In the genomic region with DNA sequence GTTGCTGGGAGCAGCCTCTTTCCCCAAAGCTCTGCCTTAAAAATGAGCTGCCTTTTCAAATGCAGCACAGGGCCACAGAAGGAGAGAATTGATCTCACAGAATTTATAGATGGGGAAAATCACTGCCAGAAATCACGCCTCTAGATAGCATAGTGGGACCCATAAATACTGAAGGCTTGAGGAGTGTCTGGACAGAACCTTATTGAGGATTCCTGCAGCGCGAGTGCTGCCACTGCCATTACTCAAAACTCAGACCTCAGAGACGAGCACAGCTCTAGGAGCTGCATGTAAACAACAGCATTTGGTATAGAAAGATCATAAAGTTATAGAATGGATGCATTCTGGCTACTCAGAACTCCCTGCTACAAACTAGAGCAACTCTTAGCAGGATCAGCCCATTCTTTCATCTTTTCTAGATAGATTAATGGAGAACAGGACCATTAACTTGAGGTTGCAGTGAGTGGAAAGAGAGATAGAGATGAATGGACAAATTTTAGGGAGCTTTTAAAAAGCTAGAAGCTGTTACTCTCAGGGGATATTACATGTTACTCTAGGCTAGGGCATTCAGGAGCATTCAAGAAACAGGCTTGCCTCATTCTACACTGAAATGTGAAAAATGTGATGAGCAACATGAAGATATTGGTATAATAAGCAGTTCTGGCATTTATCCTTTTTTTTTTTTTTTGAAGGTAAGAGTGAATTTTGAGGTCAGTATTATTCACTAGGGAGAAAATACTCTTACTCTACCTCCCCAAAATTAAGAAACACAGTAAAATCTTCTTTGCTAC, we compare ENCODE assay signal across 33 cellular contexts.
"Had no signal": no experiment of that assay in that cellular context is flagged by ENCODE, and none has a peak within 500 bp of the region (broad histone marks: within the 10 kb centered on the region; RNA-seq: fewer than 3 reads in every experiment).

No MANE protein-coding gene starts in this region.

- H3K4me3 Mint-ChIP-seq: activated naive CD4-positive, alpha-beta T cell treated with anti-CD3 and anti-CD28 coated beads, Interleukin-2, amount 10 ng/mL, durations not matched to agents 7 days and 5 days; activated naive CD8-positive, alpha-beta T cell treated with anti-CD3 and anti-CD28 coated beads, Interleukin-2, amount 10 ng/mL, durations not matched to agents 7 days and 5 days; mesothelial cell of epicardium; naive B cell; nephron progenitor cell; stimulated activated memory B cell treated with anti-CD40 and anti-IgM and Interleukin-4, amounts not matched to agents 10 μg/mL and 1 μg/mL and 100 μg/mL, for 72 hours; stimulated activated naive CD8-positive, alpha-beta T cell treated with anti-CD3 and anti-CD28 coated beads, Interleukin-15, amount 100 ng/mL, for 72 hours had no signal

- H3K27ac ChIP-seq: brain microvascular endothelial cell, esophagus muscularis mucosa, gastrocnemius medialis, neutrophil, ovary, thyroid gland, upper lobe of right lung, VCaP had no signal

- DNase-seq: activated CD4-positive, alpha-beta T cell treated with anti-CD3 and anti-CD28 coated beads for 4 hours; activated CD4-positive, alpha-beta T cell treated with anti-CD3 and anti-CD28 coated beads, Interleukin-2, amount 50 U/mL, for 48 hours; activated CD8-positive, alpha-beta memory T cell treated with anti-CD3 and anti-CD28 coated beads, Interleukin-2, amount 50 U/mL, for 4 hours; activated gamma-delta T cell; activated naive CD4-positive, alpha-beta T cell treated with anti-CD3 and anti-CD28 coated beads, Interleukin-2, amount 10 ng/mL, durations not matched to agents 7 days and 5 days; activated naive CD8-positive, alpha-beta T cell treated with anti-CD3 and anti-CD28 coated beads, Interleukin-2, amount 10 ng/mL, durations not matched to agents 7 days and 5 days; activated T-cell treated with anti-CD3 and anti-CD28 coated beads, Interleukin-2, amount 50 U/mL, for 1 hour; amniotic stem cell; brain microvascular endothelial cell; gastrocnemius medialis; hippocampal formation; kidney; left colon; mammary epithelial cell; naive B cell; nephron progenitor cell; ovary; stimulated activated CD4-positive, alpha-beta T cell treated with anti-CD3 and anti-CD28 coated beads, Interleukin-1b, Interleukin-23, amount 100 ng/mL, for 48 hours; stimulated activated CD4-positive, alpha-beta T cell treated with anti-CD3 and anti-CD28 coated beads, Interleukin-4, amount 100 ng/mL, for 4 hours; stimulated activated CD8-positive, alpha-beta memory T cell treated with anti-CD3 and anti-CD28 coated beads, Interleukin-4, amount 100 ng/mL, for 48 hours; stimulated activated naive CD8-positive, alpha-beta T cell treated with anti-CD3 and anti-CD28 coated beads, Interleukin-15, amount 100 ng/mL, for 72 hours; T-helper 1 cell; thyroid gland; upper lobe of right lung had no signal

- H3K36me3 ChIP-seq: brain microvascular endothelial cell, esophagus muscularis mucosa, gastrocnemius medialis, neutrophil, ovary, thyroid gland, upper lobe of right lung had no signal

- H3K4me2 ChIP-seq: smooth muscle cell had no signal

- H3K36me3 Mint-ChIP-seq: activated naive CD4-positive, alpha-beta T cell treated with anti-CD3 and anti-CD28 coated beads, Interleukin-2, amount 10 ng/mL, durations not matched to agents 7 days and 5 days; activated naive CD8-positive, alpha-beta T cell treated with anti-CD3 and anti-CD28 coated beads, Interleukin-2, amount 10 ng/mL, durations not matched to agents 7 days and 5 days; mesothelial cell of epicardium; stimulated activated memory B cell treated with anti-CD40 and anti-IgM and Interleukin-4, amounts not matched to agents 10 μg/mL and 1 μg/mL and 100 μg/mL, for 72 hours had no signal

- H3K4me1 Mint-ChIP-seq: activated naive CD4-positive, alpha-beta T cell treated with anti-CD3 and anti-CD28 coated beads, Interleukin-2, amount 10 ng/mL, durations not matched to agents 7 days and 5 days; activated naive CD8-positive, alpha-beta T cell treated with anti-CD3 and anti-CD28 coated beads, Interleukin-2, amount 10 ng/mL, durations not matched to agents 7 days and 5 days; mesothelial cell of epicardium; naive B cell; nephron progenitor cell; stimulated activated memory B cell treated with anti-CD40 and anti-IgM and Interleukin-4, amounts not matched to agents 10 μg/mL and 1 μg/mL and 100 μg/mL, for 72 hours; stimulated activated naive CD8-positive, alpha-beta T cell treated with anti-CD3 and anti-CD28 coated beads, Interleukin-15, amount 100 ng/mL, for 72 hours had no signal

- FAIRE-seq: astrocyte, kidney had no signal

- H3K27me3 Mint-ChIP-seq: activated naive CD4-positive, alpha-beta T cell treated with anti-CD3 and anti-CD28 coated beads, Interleukin-2, amount 10 ng/mL, durations not matched to agents 7 days and 5 days; activated naive CD8-positive, alpha-beta T cell treated with anti-CD3 and anti-CD28 coated beads, Interleukin-2, amount 10 ng/mL, durations not matched to agents 7 days and 5 days had no signal

- H3K27ac Mint-ChIP-seq: activated naive CD4-positive, alpha-beta T cell treated with anti-CD3 and anti-CD28 coated beads, Interleukin-2, amount 10 ng/mL, durations not matched to agents 7 days and 5 days; activated naive CD8-positive, alpha-beta T cell treated with anti-CD3 and anti-CD28 coated beads, Interleukin-2, amount 10 ng/mL, durations not matched to agents 7 days and 5 days; mesothelial cell of epicardium; naive B cell; nephron progenitor cell; progenitor cell of endocrine pancreas; stimulated activated memory B cell treated with anti-CD40 and anti-IgM and Interleukin-4, amounts not matched to agents 10 μg/mL and 1 μg/mL and 100 μg/mL, for 72 hours; stimulated activated naive CD8-positive, alpha-beta T cell treated with anti-CD3 and anti-CD28 coated beads, Interleukin-15, amount 100 ng/mL, for 72 hours had no signal

- ATAC-seq: gastrocnemius medialis; left colon; sciatic nerve; stimulated activated memory B cell treated with anti-CD40 and anti-IgM and Interleukin-4, amounts not matched to agents 10 μg/mL and 1 μg/mL and 100 μg/mL, for 72 hours; stimulated activated naive CD8-positive, alpha-beta T cell treated with anti-CD3 and anti-CD28 coated beads, Interleukin-15, amount 100 ng/mL, for 72 hours; upper lobe of right lung had no signal

- H3K9me3 Mint-ChIP-seq: activated naive CD4-positive, alpha-beta T cell treated with anti-CD3 and anti-CD28 coated beads, Interleukin-2, amount 10 ng/mL, durations not matched to agents 7 days and 5 days; activated naive CD8-positive, alpha-beta T cell treated with anti-CD3 and anti-CD28 coated beads, Interleukin-2, amount 10 ng/mL, durations not matched to agents 7 days and 5 days; mesothelial cell of epicardium; nephron progenitor cell; stimulated activated memory B cell treated with anti-CD40 and anti-IgM and Interleukin-4, amounts not matched to agents 10 μg/mL and 1 μg/mL and 100 μg/mL, for 72 hours; stimulated activated naive CD8-positive, alpha-beta T cell treated with anti-CD3 and anti-CD28 coated beads, Interleukin-15, amount 100 ng/mL, for 72 hours had no signal

- H3K4me3 ChIP-seq: esophagus muscularis mucosa, gastrocnemius medialis, ovary, smooth muscle cell, thyroid gland, upper lobe of right lung had no signal

- H3K9me3 ChIP-seq: esophagus muscularis mucosa, gastrocnemius medialis, neutrophil, ovary, thyroid gland, upper lobe of right lung had no signal

- H3K4me1 ChIP-seq: esophagus muscularis mucosa, gastrocnemius medialis, thyroid gland, upper lobe of right lung had no signal

- H3K27me3 ChIP-seq: brain microvascular endothelial cell, esophagus muscularis mucosa, gastrocnemius medialis, neutrophil, ovary, thyroid gland, upper lobe of right lung had no signal
